Comparison of ENCODE assay signal across 20 cellular contexts in genomic region chr7:47333959-47334358, GRCh38.
"Had no signal": no experiment of that assay in that cellular context is flagged by ENCODE, and none has a peak within 500 bp of the region (broad histone marks: within the 10 kb centered on the region; RNA-seq: fewer than 3 reads in every experiment).

No MANE protein-coding gene starts in this region.

- H3K27ac ChIP-seq: body of pancreas, esophagus muscularis mucosa, parathyroid adenoma, testis had no signal

- H3K36me3 Mint-ChIP-seq: activated naive CD4-positive, alpha-beta T cell treated with anti-CD3 and anti-CD28 coated beads, Interleukin-2, amount 50 U/mL, for 24 hours had no signal

- DNase-seq: activated CD4-positive, alpha-beta T cell treated with anti-CD3 and anti-CD28 coated beads, Interleukin-2, amount 10 ng/mL, durations not matched to agents 24 days and 14 days; activated CD8-positive, alpha-beta T cell treated with anti-CD3 and anti-CD28 coated beads, Interleukin-2, amount 10 ng/mL, durations not matched to agents 7 days and 5 days; activated gamma-delta T cell treated with Interleukin-2 at 50 U/mL for 16 hours; activated T-cell treated with anti-CD3 and anti-CD28 coated beads, Interleukin-2, amount 50 U/mL, for 1 hour; anterior cingulate cortex; caudate nucleus; dorsolateral prefrontal cortex; effector memory CD8-positive, alpha-beta T cell; glutamatergic neuron; hippocampal formation; nephron progenitor cell; stimulated activated CD4-positive, alpha-beta T cell treated with anti-CD3 and anti-CD28 coated beads, Interleukin-4, amount 100 ng/mL, for 1 hour; stimulated activated naive CD4-positive, alpha-beta T cell; T-helper 2 cell; testis had no signal

- H3K4me3 ChIP-seq: body of pancreas, dorsolateral prefrontal cortex, esophagus muscularis mucosa, testis had no signal

- H3K27ac Mint-ChIP-seq: activated CD4-positive, alpha-beta T cell treated with anti-CD3 and anti-CD28 coated beads, Interleukin-2, amount 10 ng/mL, durations not matched to agents 24 days and 14 days; activated CD8-positive, alpha-beta T cell treated with anti-CD3 and anti-CD28 coated beads, Interleukin-2, amount 10 ng/mL, durations not matched to agents 7 days and 5 days; activated naive CD4-positive, alpha-beta T cell treated with anti-CD3 and anti-CD28 coated beads, Interleukin-2, amount 50 U/mL, for 24 hours; effector memory CD8-positive, alpha-beta T cell; nephron progenitor cell had no signal

- H3K9me3 ChIP-seq: body of pancreas, testis had no signal

- H3K27me3 Mint-ChIP-seq: activated CD4-positive, alpha-beta T cell treated with anti-CD3 and anti-CD28 coated beads, Interleukin-2, amount 10 ng/mL, durations not matched to agents 24 days and 14 days; activated naive CD4-positive, alpha-beta T cell treated with anti-CD3 and anti-CD28 coated beads, Interleukin-2, amount 50 U/mL, for 24 hours had no signal

- H3K27me3 ChIP-seq: body of pancreas, esophagus muscularis mucosa, testis had no signal

- ATAC-seq: activated CD4-positive, CD25-positive, alpha-beta regulatory T cell treated with anti-CD3 and anti-CD28 coated beads, Interleukin-2, amount 50 U/mL, for 24 hours; activated CD8-positive, alpha-beta T cell treated with anti-CD3 and anti-CD28 coated beads, Interleukin-2, amount 10 ng/mL, durations not matched to agents 7 days and 5 days; body of pancreas; effector memory CD8-positive, alpha-beta T cell had no signal

- H3K4me3 Mint-ChIP-seq: activated CD4-positive, alpha-beta T cell treated with anti-CD3 and anti-CD28 coated beads, Interleukin-2, amount 10 ng/mL, durations not matched to agents 24 days and 14 days; activated CD8-positive, alpha-beta T cell treated with anti-CD3 and anti-CD28 coated beads, Interleukin-2, amount 10 ng/mL, durations not matched to agents 7 days and 5 days; activated naive CD4-positive, alpha-beta T cell treated with anti-CD3 and anti-CD28 coated beads, Interleukin-2, amount 50 U/mL, for 24 hours; effector memory CD8-positive, alpha-beta T cell; nephron progenitor cell had no signal

- H3K9me3 Mint-ChIP-seq: activated CD4-positive, alpha-beta T cell treated with anti-CD3 and anti-CD28 coated beads, Interleukin-2, amount 10 ng/mL, durations not matched to agents 24 days and 14 days; activated naive CD4-positive, alpha-beta T cell treated with anti-CD3 and anti-CD28 coated beads, Interleukin-2, amount 50 U/mL, for 24 hours had no signal

- H3K4me1 Mint-ChIP-seq: activated CD4-positive, alpha-beta T cell treated with anti-CD3 and anti-CD28 coated beads, Interleukin-2, amount 10 ng/mL, durations not matched to agents 24 days and 14 days; activated naive CD4-positive, alpha-beta T cell treated with anti-CD3 and anti-CD28 coated beads, Interleukin-2, amount 50 U/mL, for 24 hours had no signal

- H3K9ac ChIP-seq: parathyroid adenoma had no signal
